ENCODE assay signal across 22 cellular contexts in the genomic region with DNA sequence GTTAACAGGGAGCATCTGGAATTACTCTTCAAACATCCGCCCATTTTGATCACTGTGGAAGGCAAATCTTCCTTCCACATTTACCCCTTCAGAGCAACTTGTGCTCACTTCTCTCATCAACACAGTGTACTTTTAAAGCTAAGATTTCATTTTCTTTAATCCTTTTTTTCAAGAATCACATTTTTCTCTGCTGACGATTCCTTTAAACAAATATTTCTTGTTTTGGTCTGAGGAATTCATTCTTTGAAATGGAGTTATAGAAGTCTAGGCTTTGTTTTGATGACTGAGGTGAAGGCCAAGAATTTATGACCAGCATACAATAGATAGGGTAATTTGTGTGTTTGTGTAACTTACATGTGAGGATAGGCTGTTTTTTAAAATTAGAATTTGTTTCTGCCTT. TPM values are rescaled to one million over a fixed set of nuclear protein-coding genes. Genes with fewer than 3 reads are reported as not detected.
DNase-seq lines count a peak whose midpoint lies in the region; ATAC-seq and TF ChIP-seq lines count a peak whose summit lies in the region.
"Had no signal": no experiment of that assay in that cellular context is flagged by ENCODE, and none has a peak within 500 bp of the region (broad histone marks: within the 10 kb centered on the region; RNA-seq: fewer than 3 reads in every experiment).

No MANE protein-coding gene starts in this region.

- H3K27ac ChIP-seq in ACC112 (ENCODE audit: low read depth, low read length) (peak overlapping the region; percentile 16; the same call in 1 of the 2 replicates), brain microvascular endothelial cell (peak overlapping the region; percentile 48)
- H3K27ac ChIP-seq: BLaER1 treated with 17β-estradiol and CSF1 and Interleukin-3, amounts not matched to agents 10 nM and 100 nM; HL-60; PC-9 had no signal

- in situ Hi-C loops in brain microvascular endothelial cell (cut with HindIII; ENCODE audit: low pct_ligation_motif_present, low sequenced_read_pairs): no loop called here

- H3K27me3 ChIP-seq in ACC112 (ENCODE audit: insufficient read depth, low read length): no peaks in the 10 kb centered on the region
- no peaks in the 10 kb centered on the region for H3K27me3 ChIP-seq in brain microvascular endothelial cell (replicated peaks)
- H3K27me3 ChIP-seq: BLaER1 treated with 17β-estradiol and CSF1 and Interleukin-3, amounts not matched to agents 10 nM and 100 nM had no signal

- no peak overlapping the region for H2AFZ ChIP-seq in ACC112 (ENCODE audit: low read length, unreplicated experiment)
- H2AFZ ChIP-seq: PC-9 had no signal

- DNase-seq in M059J (ENCODE audit: low read depth) (peak; percentile 21), brain microvascular endothelial cell (peak; percentile 25), fibroblast of villous mesenchyme (ENCODE audit: low read depth) (peak; percentile 73), NCI-H345 (lab: John Stamatoyannopoulos, UW) (no peak), cerebellum (ENCODE audit: low spot score) (no peak)
- DNase-seq: 8988T, DND-41, GF-D8, H7, MV-4-11, NCI-H1417, NCI-H187 treated with DMSO at 0.1 percent for 48 hours, NCI-H510A treated with DMSO at 0.1 percent for 48 hours, NCI-H82, PC-9 had no signal

- TF ChIP-seq CTCF in brain microvascular endothelial cell (IDR thresholded peaks at IDR 0.05; ENCODE audit: low read depth, low read length, missing control alignments) (no peak), fibroblast of villous mesenchyme (IDR thresholded peaks at IDR 0.05; ENCODE audit: insufficient read depth, low read depth, low read length) (no peak)

- H3K4me3 ChIP-seq in ACC112 (ENCODE audit: low read depth, low read length) (no peak overlapping the region), brain microvascular endothelial cell (ENCODE audit: low read depth, low read length) (no peak overlapping the region), fibroblast of villous mesenchyme (ENCODE audit: low read depth, low read length) (no peak overlapping the region)
- H3K4me3 ChIP-seq: BLaER1 treated with 17β-estradiol and CSF1 and Interleukin-3, amounts not matched to agents 10 nM and 100 nM; PC-9 had no signal

- no peaks in the 10 kb centered on the region for H3K79me2 ChIP-seq in ACC112 (ENCODE audit: control insufficient read depth, insufficient read depth, low read length, unreplicated experiment)

- ATAC-seq in GM21723 (IDR thresholded peaks at IDR 0.05; ENCODE audit: unreplicated experiment): no peak
- ATAC-seq in GM18909 (IDR thresholded peaks at IDR 0.05; ENCODE audit: poor library complexity, unreplicated experiment): no peak

- peaks cover 12% of the 10 kb centered on the region; the same call in 1 of the 2 replicates for H3K36me3 ChIP-seq in ACC112 (ENCODE audit: insufficient read depth, low read length)
- peaks cover 14% of the 10 kb centered on the region for H3K36me3 ChIP-seq in brain microvascular endothelial cell (replicated peaks)

- H3K4me1 ChIP-seq in ACC112 (ENCODE audit: control insufficient read depth, insufficient read depth, low read length, unreplicated experiment): peaks cover 15% of the 10 kb centered on the region

RNA-seq across cellular contexts. Expression of a gene that starts 25.6 kb away (rescaled TPM):
- total RNA-seq in M059J (2014; rRNA removed; shearing (Covaris generic)): 53.0 and 59.3 TPM in 2 replicates
- total RNA-seq in fibroblast of villous mesenchyme: 39.0 and 47.1 TPM in 2 replicates
- 14.2 TPM for total RNA-seq in cerebellum

RNA-seq across cellular contexts. Expression of a gene that starts 26.2 kb away (rescaled TPM):
- 62.7 and 95.9 TPM in 2 replicates for total RNA-seq in M059J (2014; rRNA removed; shearing (Covaris generic))
- total RNA-seq in fibroblast of villous mesenchyme (23.5 and 30.2 TPM in 2 replicates), cerebellum (42.2 TPM)

RNA-seq across cellular contexts. Expression of a gene that starts 46.3 kb away (rescaled TPM):
- not detected in 2 replicates for total RNA-seq in M059J (2014; rRNA removed; shearing (Covaris generic))
- total RNA-seq in fibroblast of villous mesenchyme: not detected in 2 replicates
- not detected for total RNA-seq in cerebellum
- total RNA-seq: H7, LHCN-M2, SK-MEL-5 had no signal

Comparison
In these comparisons a context has a peak if more than half of its experiments do, and no peak if none do; other contexts are left out.
1. DNase-seq: peak in M059J (single experiment), brain microvascular endothelial cell (single experiment) and fibroblast of villous mesenchyme (single experiment); none in NCI-H345 (single experiment) and cerebellum (single experiment).